ENCODE assay signal across 9 cellular contexts in genomic region chr3:66303556-66303955, GRCh38.
DNase-seq lines count a peak whose midpoint lies in the region; ATAC-seq lines count a peak whose summit lies in the region.
"Had no signal": no experiment of that assay in that cellular context is flagged by ENCODE, and none has a peak within 500 bp of the region (broad histone marks: within the 10 kb centered on the region; RNA-seq: fewer than 3 reads in every experiment).

No MANE protein-coding gene starts in this region.

- CTCF ChIA-PET in activated CD8-positive, alpha-beta T cell treated with anti-CD3 and anti-CD28 coated beads, Interleukin-2, amount 10 ng/mL, durations not matched to agents 7 days and 5 days (lab: Charles Lee) = interaction anchor here (1.5 to 3.0 kb wide), 3 partner anchors 17 to 75 kb away, joined by 4 to 11 read pairs (median 6); no protein-coding TSS in a partner anchor

- DNase-seq in activated CD8-positive, alpha-beta T cell treated with anti-CD3 and anti-CD28 coated beads, Interleukin-2, amount 10 ng/mL, durations not matched to agents 7 days and 5 days = peak; percentile 49
- peak; percentile 65 for DNase-seq in renal cortical epithelial cell (ENCODE audit: low read depth)
- no peak for DNase-seq in NCI-H1694 (lab: John Stamatoyannopoulos, UW)
- no peak for DNase-seq in OCI-M2 (lab: John Stamatoyannopoulos, UW; ENCODE audit: unreplicated experiment)
- no peak for DNase-seq in NAMALWA (ENCODE audit: low spot score)
- DNase-seq in Right ventricle myocardium inferior (ENCODE audit: missing footprints) = no peak
- DNase-seq: IMR-90 had no signal

- intact Hi-C loops in Right ventricle myocardium inferior (cut with DNase I) = no loop called here

- no peaks in the 10 kb centered on the region for H3K27me3 Mint-ChIP-seq in activated CD8-positive, alpha-beta T cell treated with anti-CD3 and anti-CD28 coated beads, Interleukin-2, amount 10 ng/mL, durations not matched to agents 7 days and 5 days (ENCODE audit: low read depth)

- H3K4me1 Mint-ChIP-seq in activated CD8-positive, alpha-beta T cell treated with anti-CD3 and anti-CD28 coated beads, Interleukin-2, amount 10 ng/mL, durations not matched to agents 7 days and 5 days (ENCODE audit: low read depth) = peaks cover 52% of the 10 kb centered on the region

- H3K36me3 Mint-ChIP-seq in activated CD8-positive, alpha-beta T cell treated with anti-CD3 and anti-CD28 coated beads, Interleukin-2, amount 10 ng/mL, durations not matched to agents 7 days and 5 days (ENCODE audit: low read depth) = peaks cover 34% of the 10 kb centered on the region

- H3K4me3 Mint-ChIP-seq in activated CD8-positive, alpha-beta T cell treated with anti-CD3 and anti-CD28 coated beads, Interleukin-2, amount 10 ng/mL, durations not matched to agents 7 days and 5 days = no peak overlapping the region

- peak overlapping the region; percentile 86 for H3K27ac Mint-ChIP-seq in activated CD8-positive, alpha-beta T cell treated with anti-CD3 and anti-CD28 coated beads, Interleukin-2, amount 10 ng/mL, durations not matched to agents 7 days and 5 days

- POLR2A ChIA-PET in activated CD8-positive, alpha-beta T cell treated with anti-CD3 and anti-CD28 coated beads, Interleukin-2, amount 10 ng/mL, durations not matched to agents 7 days and 5 days (lab: Charles Lee) = interaction anchor here (1.3 kb wide), 1 partner anchor 25 kb away, joined by 3 read pairs; no protein-coding TSS in a partner anchor

- ATAC-seq in GM18861 (IDR thresholded peaks at IDR 0.05; ENCODE audit: unreplicated experiment) (peak; percentile 66), HG03108 (IDR thresholded peaks at IDR 0.05; ENCODE audit: unreplicated experiment) (peak; percentile 55), Right ventricle myocardium inferior (no peak)
- ATAC-seq in activated CD8-positive, alpha-beta T cell treated with anti-CD3 and anti-CD28 coated beads, Interleukin-2, amount 10 ng/mL, durations not matched to agents 7 days and 5 days = peak; percentile 80

- H3K9me3 Mint-ChIP-seq in activated CD8-positive, alpha-beta T cell treated with anti-CD3 and anti-CD28 coated beads, Interleukin-2, amount 10 ng/mL, durations not matched to agents 7 days and 5 days (ENCODE audit: insufficient read depth) = peaks cover 3% of the 10 kb centered on the region

Comparison
In these comparisons a context has a peak if more than half of its experiments do, and no peak if none do; other contexts are left out.
1. DNase-seq: peak in activated CD8-positive, alpha-beta T cell treated with anti-CD3 and anti-CD28 coated beads, Interleukin-2, amount 10 ng/mL, durations not matched to agents 7 days and 5 days (single experiment) and renal cortical epithelial cell (single experiment); none in NCI-H1694 (single experiment), OCI-M2 (single experiment), NAMALWA (single experiment) and Right ventricle myocardium inferior (single experiment).